ENCODE assay signal across 29 cellular contexts in genomic region chr12:125836647-125837046, GRCh38.
"Had no signal": no experiment of that assay in that cellular context is flagged by ENCODE, and none has a peak within 500 bp of the region (broad histone marks: within the 10 kb centered on the region; RNA-seq: fewer than 3 reads in every experiment).

No MANE protein-coding gene starts in this region.

- H3K36me3 ChIP-seq: colonic mucosa, esophagus muscularis mucosa, esophagus squamous epithelium, gastrocnemius medialis, gastroesophageal sphincter, heart left ventricle, heart right ventricle had no signal

- H3K79me2 ChIP-seq: hepatocyte had no signal

- H3K27me3 ChIP-seq: colonic mucosa, dorsolateral prefrontal cortex, esophagus muscularis mucosa, esophagus squamous epithelium, foreskin keratinocyte, gastrocnemius medialis, gastroesophageal sphincter, heart left ventricle, heart right ventricle, hepatocyte had no signal

- FAIRE-seq: colon, endometrium, endothelial cell of umbilical vein, frontal cortex had no signal

- H3K9me3 ChIP-seq: colonic mucosa, esophagus muscularis mucosa, esophagus squamous epithelium, gastrocnemius medialis, gastroesophageal sphincter, heart left ventricle, heart right ventricle had no signal

- DNase-seq: colonic mucosa; cortex of kidney; dermis blood vessel endothelial cell; dorsolateral prefrontal cortex; effector CD4-positive, alpha-beta T cell; effector CD8-positive, alpha-beta T cell; effector memory CD4-positive, alpha-beta T cell; effector memory CD8-positive, alpha-beta T cell; endodermal cell; erythroblast; esophagus squamous epithelium; foreskin fibroblast; foreskin keratinocyte; foreskin melanocyte; gastrocnemius medialis; glutamatergic neuron; head of caudate nucleus; heart left ventricle; heart right ventricle had no signal

- H3K27ac ChIP-seq: colonic mucosa, coronary artery, dorsolateral prefrontal cortex, epithelial cell of prostate, esophagus muscularis mucosa, esophagus squamous epithelium, foreskin keratinocyte, gastrocnemius medialis, gastroesophageal sphincter, heart left ventricle, heart right ventricle, hepatocyte had no signal

- H3K4me2 ChIP-seq: hepatocyte had no signal

- H3K4me1 ChIP-seq: colonic mucosa, esophagus muscularis mucosa, esophagus squamous epithelium, foreskin keratinocyte, gastrocnemius medialis, gastroesophageal sphincter, heart left ventricle, heart right ventricle had no signal

- H3K4me3 ChIP-seq: colonic mucosa, coronary artery, dorsolateral prefrontal cortex, esophagus muscularis mucosa, esophagus squamous epithelium, gastrocnemius medialis, gastroesophageal sphincter, heart left ventricle, heart right ventricle, hepatocyte had no signal

- ATAC-seq: effector memory CD8-positive, alpha-beta T cell; esophagus mucosa; foreskin keratinocyte; gastrocnemius medialis; gastroesophageal sphincter; heart left ventricle; heart right ventricle had no signal

- H2AFZ ChIP-seq: hepatocyte had no signal
